ENCODE assay signal across 30 cellular contexts in the genomic region with DNA sequence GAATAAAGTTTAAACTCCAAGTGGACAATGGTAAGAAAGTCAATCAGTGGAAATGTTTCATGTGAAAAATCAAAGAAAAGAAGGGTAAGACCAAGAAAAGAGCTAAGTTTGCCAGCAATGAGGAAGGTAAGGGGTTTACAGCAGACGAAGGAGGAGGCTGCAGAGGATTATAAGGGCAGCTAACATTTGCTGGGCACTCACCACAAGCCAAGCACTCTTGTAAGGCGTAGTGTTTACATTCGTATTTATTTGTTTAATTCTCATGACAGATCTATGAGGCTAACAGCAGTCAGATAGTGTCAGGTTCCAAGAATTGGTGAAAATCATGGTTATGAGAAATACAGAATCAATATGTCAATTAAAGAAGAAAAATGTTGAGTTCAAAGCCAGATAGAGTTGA.
"Had no signal": no experiment of that assay in that cellular context is flagged by ENCODE, and none has a peak within 500 bp of the region (broad histone marks: within the 10 kb centered on the region; RNA-seq: fewer than 3 reads in every experiment).

No MANE protein-coding gene starts in this region.

- ATAC-seq: activated CD4-positive, CD25-positive, alpha-beta regulatory T cell treated with anti-CD3 and anti-CD28 coated beads, Interleukin-2, amount 50 U/mL, for 24 hours; activated CD8-positive, alpha-beta T cell treated with anti-CD3 and anti-CD28 coated beads for 36 hours; activated T-cell treated with anti-CD3 and anti-CD28 coated beads, Interleukin-2, amount 50 U/mL, for 4 hours; activated T-helper 17 cell treated with anti-CD3 and anti-CD28 coated beads, Interleukin-2, amount 50 U/mL, for 72 hours; esophagus mucosa; gastrocnemius medialis; heart left ventricle had no signal

- H3K9me3 ChIP-seq: gastrocnemius medialis had no signal

- H3K27ac Mint-ChIP-seq: activated B cell treated with CpG ODN at 0.5 μM for 24 hours; activated CD8-positive, alpha-beta T cell treated with anti-CD3 and anti-CD28 coated beads for 36 hours; activated naive CD8-positive, alpha-beta T cell; activated T-helper 17 cell treated with anti-CD3 and anti-CD28 coated beads, Interleukin-2, amount 50 U/mL, for 72 hours; dendritic cell treated with granulocyte-macrophage colony-stimulating factor and Interleukin-4, amounts not matched to agents 40 ng/mL and 50 ng/mL, for 4 days; endodermal cell had no signal

- DNase-seq: activated B cell treated with CpG ODN at 0.5 μM for 24 hours; activated CD4-positive, alpha-beta T cell treated with anti-CD3 and anti-CD28 coated beads for 48 hours; activated CD4-positive, alpha-beta T cell treated with anti-CD3 and anti-CD28 coated beads, Interleukin-2, amount 50 U/mL, for 1 hour; activated CD4-positive, alpha-beta T cell treated with anti-CD3 and anti-CD28 coated beads, Interleukin-2, amount 50 U/mL, for 48 hours; activated CD8-positive, alpha-beta memory T cell treated with anti-CD3 and anti-CD28 coated beads for 24 hours; activated CD8-positive, alpha-beta T cell treated with anti-CD3 and anti-CD28 coated beads for 36 hours; activated effector memory CD4-positive, alpha-beta T cell treated with Interleukin-2 at 50 U/mL for 16 hours; activated gamma-delta T cell treated with Interleukin-2 at 50 U/mL for 16 hours; activated naive CD4-positive, alpha-beta T cell treated with anti-CD3 and anti-CD28 coated beads, Interleukin-2, amount 50 U/mL, for 16 hours; activated naive CD4-positive, alpha-beta T cell treated with Interleukin-2 at 50 U/mL for 16 hours; activated T-cell treated with anti-CD3 and anti-CD28 coated beads, Interleukin-2, amount 50 U/mL, for 4 hours; amniotic stem cell; anterior cingulate cortex; brain microvascular endothelial cell; dorsolateral prefrontal cortex; effector memory CD4-positive, alpha-beta T cell; endodermal cell; foreskin fibroblast; gastrocnemius medialis; glutamatergic neuron; heart left ventricle; T-helper 2 cell; WERI-Rb-1 had no signal

- H3K27ac ChIP-seq: brain microvascular endothelial cell, coronary artery, dorsolateral prefrontal cortex, gastrocnemius medialis, heart left ventricle, WERI-Rb-1 had no signal

- H3K36me3 ChIP-seq: brain microvascular endothelial cell, gastrocnemius medialis, heart left ventricle, WERI-Rb-1 had no signal

- H3K27me3 Mint-ChIP-seq: dendritic cell treated with granulocyte-macrophage colony-stimulating factor and Interleukin-4, amounts not matched to agents 40 ng/mL and 50 ng/mL, for 4 days had no signal

- H3K36me3 Mint-ChIP-seq: activated naive CD8-positive, alpha-beta T cell had no signal

- H3K4me3 ChIP-seq: coronary artery, dorsolateral prefrontal cortex, gastrocnemius medialis, heart left ventricle had no signal

- H3K27me3 ChIP-seq: brain microvascular endothelial cell, gastrocnemius medialis, heart left ventricle had no signal

- H3K9me3 Mint-ChIP-seq: activated B cell treated with CpG ODN at 0.5 μM for 24 hours; central memory CD8-positive, alpha-beta T cell; dendritic cell treated with granulocyte-macrophage colony-stimulating factor and Interleukin-4, amounts not matched to agents 40 ng/mL and 50 ng/mL, for 4 days had no signal

- H3K4me1 Mint-ChIP-seq: activated B cell treated with CpG ODN at 0.5 μM for 24 hours; activated T-helper 17 cell treated with anti-CD3 and anti-CD28 coated beads, Interleukin-2, amount 50 U/mL, for 72 hours; central memory CD8-positive, alpha-beta T cell had no signal

- H3K4me1 ChIP-seq: gastrocnemius medialis had no signal

- H3K4me3 Mint-ChIP-seq: activated B cell treated with CpG ODN at 0.5 μM for 24 hours; activated CD8-positive, alpha-beta T cell treated with anti-CD3 and anti-CD28 coated beads for 36 hours; activated naive CD8-positive, alpha-beta T cell; activated T-cell treated with anti-CD3 and anti-CD28 coated beads, Interleukin-2, amount 50 U/mL, for 4 hours; activated T-helper 17 cell treated with anti-CD3 and anti-CD28 coated beads, Interleukin-2, amount 50 U/mL, for 72 hours; central memory CD8-positive, alpha-beta T cell; dendritic cell treated with granulocyte-macrophage colony-stimulating factor and Interleukin-4, amounts not matched to agents 40 ng/mL and 50 ng/mL, for 4 days; endodermal cell had no signal
